8 cellular contexts compared by ENCODE assay signal in genomic region chr19:43983912-43984686, GRCh38. TPM values are rescaled to one million over a fixed set of nuclear protein-coding genes. Genes with fewer than 3 reads are reported as not detected.
DNase-seq lines count a peak whose midpoint lies in the region; ATAC-seq and TF ChIP-seq lines count a peak whose summit lies in the region.

TSS of gene ZNF155 (plus strand) at chr19:43984188. CDS start at chr19:43988544, 4,356 bp downstream.

- peaks cover 8% of the 10 kb centered on the region for H3K36me3 ChIP-seq in NT2/D1 (ENCODE audit: insufficient read depth, insufficient read length, low read length)

- ATAC-seq in GM19397 (IDR thresholded peaks at IDR 0.05; ENCODE audit: unreplicated experiment): peak; percentile 97

- DNase-seq in Ammon's horn (ENCODE audit: low spot score): peak; percentile 99
- peak; percentile 93 for DNase-seq in HL-60 (ENCODE audit: low read depth in 1 of 2, low spot score in 1 of 2)
- DNase-seq in NT2/D1 (ENCODE audit: low read depth, low spot score): peak; percentile 92
- peak; percentile 82 for DNase-seq in activated CD8-positive, alpha-beta memory T cell treated with anti-CD3 and anti-CD28 coated beads, Interleukin-2, amount 50 U/mL, for 48 hours
- peak; percentile 96 for DNase-seq in epithelial cell of esophagus (ENCODE audit: low read depth)
- DNase-seq in mesothelial cell of epicardium (ENCODE audit: low spot score in 2 of 2, unreplicated experiment in 2 of 2): peak; percentile 53 to 73
- DNase-seq in stimulated activated CD8-positive, alpha-beta memory T cell treated with anti-CD3 and anti-CD28 coated beads, Interleukin-15, amount 100 ng/mL, for 1 hour (ENCODE audit: low read depth): peak; percentile 34

- peak within 1 kb of the TSS; percentile 84 for H3K27ac Mint-ChIP-seq in mesothelial cell of epicardium

- H3K4me3 ChIP-seq in HL-60 (replicated peaks; ENCODE audit: insufficient read depth, low read length) (peak within 1 kb of the TSS; percentile 85), NT2/D1 (ENCODE audit: insufficient read length, low read depth) (peak within 1 kb of the TSS; percentile 55), epithelial cell of esophagus (ENCODE audit: low read length) (peak within 1 kb of the TSS; percentile 96)

- H3K27ac ChIP-seq in HL-60 (replicated peaks): peak within 1 kb of the TSS; percentile 63

- TF ChIP-seq CTCF in HL-60 (IDR thresholded peaks at IDR 0.05; ENCODE audit: insufficient read depth, low read length) (no peak), epithelial cell of esophagus (IDR thresholded peaks at IDR 0.05; ENCODE audit: insufficient read depth, low read depth, low read length, missing control alignments) (no peak), mesothelial cell of epicardium (IDR thresholded peaks at IDR 0.05; ENCODE audit: unreplicated experiment) (no peak)

- H3K36me3 Mint-ChIP-seq in mesothelial cell of epicardium: peaks cover 15% of the 10 kb centered on the region

- H3K27me3 ChIP-seq in HL-60 (ENCODE audit: insufficient read depth, poor library complexity, severe bottlenecking): no peaks in the 10 kb centered on the region
- no peaks in the 10 kb centered on the region for H3K27me3 ChIP-seq in NT2/D1 (ENCODE audit: insufficient read depth, insufficient read length)

- H3K4me1 ChIP-seq in NT2/D1 (ENCODE audit: insufficient read depth, insufficient read length): no peaks in the 10 kb centered on the region

- no peaks in the 10 kb centered on the region for H3K27me3 Mint-ChIP-seq in mesothelial cell of epicardium (ENCODE audit: low read depth)

- peak within 1 kb of the TSS; percentile 75 for H3K9ac ChIP-seq in NT2/D1 (ENCODE audit: insufficient read length, low read depth)

- peaks cover 2% of the 10 kb centered on the region for H3K4me1 Mint-ChIP-seq in mesothelial cell of epicardium

- no peaks in the 10 kb centered on the region for H3K9me3 ChIP-seq in NT2/D1 (ENCODE audit: insufficient read depth, low read length)

- H3K9me3 Mint-ChIP-seq in mesothelial cell of epicardium: peaks cover 43% of the 10 kb centered on the region

- peak within 1 kb of the TSS; percentile 97 for H3K4me3 Mint-ChIP-seq in mesothelial cell of epicardium

RNA-seq across cellular contexts. Expression of gene ZNF155, which starts in this region (rescaled TPM):
- total RNA-seq in mesothelial cell of epicardium: 13.4 to 14.2 TPM (median 14.1 TPM) in 3 replicates

Comparison
In these comparisons a context has a peak if more than half of its experiments do, and no peak if none do; other contexts are left out.
1. Peak in every context shown above with its lines: DNase-seq, ATAC-seq, H3K4me3 ChIP-seq and H3K27ac ChIP-seq.
2. DNase-seq: peak in every context shown above with its lines; median percentile 99 in Ammon's horn; 96 in epithelial cell of esophagus; 93 in HL-60; 92 in NT2/D1; 82 in activated CD8-positive, alpha-beta memory T cell treated with anti-CD3 and anti-CD28 coated beads, Interleukin-2, amount 50 U/mL, for 48 hours; 63 in mesothelial cell of epicardium; 34 in stimulated activated CD8-positive, alpha-beta memory T cell treated with anti-CD3 and anti-CD28 coated beads, Interleukin-15, amount 100 ng/mL, for 1 hour.